Comparison of ENCODE assay signal across 18 cellular contexts in the genomic region with DNA sequence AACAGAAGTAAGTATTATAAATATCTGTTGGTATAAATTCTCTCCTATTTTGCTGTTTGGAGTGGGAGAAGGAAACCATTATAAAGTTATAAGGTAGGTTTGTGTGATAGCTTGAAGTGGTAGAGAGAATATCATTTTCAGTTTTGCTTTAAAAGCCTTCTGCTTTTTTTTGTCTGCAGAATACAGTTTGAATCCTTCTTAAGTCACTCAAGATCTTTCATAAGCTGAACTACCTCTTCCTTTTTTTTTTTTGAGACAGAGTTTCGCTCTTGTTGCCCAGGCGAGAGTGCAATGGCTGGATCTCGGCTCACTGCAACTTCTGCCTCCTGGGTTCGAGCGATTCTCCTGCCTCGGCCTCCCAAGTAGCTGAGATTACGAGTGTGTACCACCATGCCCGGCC. TPM values are rescaled to one million over a fixed set of nuclear protein-coding genes. Genes with fewer than 3 reads are reported as not detected.
DNase-seq lines count a peak whose midpoint lies in the region; ATAC-seq and TF ChIP-seq lines count a peak whose summit lies in the region.
"Had no signal": no experiment of that assay in that cellular context is flagged by ENCODE, and none has a peak within 500 bp of the region (broad histone marks: within the 10 kb centered on the region; RNA-seq: fewer than 3 reads in every experiment).

No MANE protein-coding gene starts in this region.

- H3K27ac Mint-ChIP-seq in CD14-positive monocyte = peak overlapping the region; percentile 93 to 98 (median 97)
- peak overlapping the region; percentile 90 for H3K27ac Mint-ChIP-seq in dendritic cell treated with granulocyte-macrophage colony-stimulating factor and Interleukin-4, amounts not matched to agents 40 ng/mL and 50 ng/mL, for 4 days
- H3K27ac Mint-ChIP-seq in Calu3 (ENCODE audit: unreplicated experiment) = no peak overlapping the region
- H3K27ac Mint-ChIP-seq in T-cell = no peak overlapping the region

- H3K27me3 Mint-ChIP-seq in CD14-positive monocyte (ENCODE audit: low read depth in 3 of 3) (peaks cover 0 to 2% (median 0%) of the 10 kb centered on the region in 3 donors), Calu3 (ENCODE audit: unreplicated experiment) (no peaks in the 10 kb centered on the region), T-cell (no peaks in the 10 kb centered on the region)
- no peaks in the 10 kb centered on the region for H3K27me3 Mint-ChIP-seq in dendritic cell treated with granulocyte-macrophage colony-stimulating factor and Interleukin-4, amounts not matched to agents 40 ng/mL and 50 ng/mL, for 4 days

- H3K4me3 Mint-ChIP-seq in CD14-positive monocyte (peak overlapping the region; percentile 75 to 91), Calu3 (ENCODE audit: low read depth, unreplicated experiment) (no peak overlapping the region), T-cell (no peak overlapping the region)
- peak overlapping the region; percentile 69 for H3K4me3 Mint-ChIP-seq in dendritic cell treated with granulocyte-macrophage colony-stimulating factor and Interleukin-4, amounts not matched to agents 40 ng/mL and 50 ng/mL, for 4 days

- H3K4me1 ChIP-seq in neutrophil (ENCODE audit: control insufficient read depth in 1 of 2, insufficient read depth in 1 of 2, low read depth in 1 of 2, low read length in 1 of 2) = peaks cover 10 to 11% of the 10 kb centered on the region in 2 experiments
- H3K4me1 ChIP-seq: Peyer's patch had no signal

- H3K9me3 ChIP-seq in neutrophil = no peaks in the 10 kb centered on the region
- H3K9me3 ChIP-seq: Peyer's patch had no signal

- H3K4me1 Mint-ChIP-seq in CD14-positive monocyte (peaks cover 15% of the 10 kb centered on the region), Calu3 (ENCODE audit: low read depth, unreplicated experiment) (no peaks in the 10 kb centered on the region), T-cell (no peaks in the 10 kb centered on the region)
- peaks cover 9% of the 10 kb centered on the region for H3K4me1 Mint-ChIP-seq in dendritic cell treated with granulocyte-macrophage colony-stimulating factor and Interleukin-4, amounts not matched to agents 40 ng/mL and 50 ng/mL, for 4 days (ENCODE audit: low read depth)

- H3K27ac ChIP-seq in neutrophil = peak overlapping the region; percentile 87
- H3K27ac ChIP-seq: Peyer's patch had no signal

- no peaks in the 10 kb centered on the region for H3K36me3 ChIP-seq in neutrophil
- H3K36me3 ChIP-seq: Peyer's patch had no signal

- DNase-seq in CD14-positive monocyte (ENCODE audit: low spot score) = no peak
- DNase-seq in NOMO-1 (lab: John Stamatoyannopoulos, UW; ENCODE audit: unreplicated experiment in 2 of 2) = peak; percentile 63 to 81
- no peak for DNase-seq in Calu3
- DNase-seq in T-cell = no peak
- no peak for DNase-seq in middle frontal gyrus (ENCODE audit: extremely low spot score, low spot score)
- no peak for DNase-seq in activated naive CD4-positive, alpha-beta T cell (lab: John Stamatoyannopoulos, UW)
- DNase-seq: C1 segment of cervical spinal cord, H7, NCI-H1048, NCI-H1436 treated with DMSO at 0.1 percent for 48 hours, NCI-H2029 treated with DMSO at 0.1 percent for 48 hours, NCI-H2171 treated with DMSO at 0.1 percent for 48 hours, NCI-H510A, NCI-H774, Peyer's patch had no signal

- no peaks in the 10 kb centered on the region for H3K27me3 ChIP-seq in neutrophil
- H3K27me3 ChIP-seq: Peyer's patch had no signal

- H3K4me3 ChIP-seq in neutrophil (ENCODE audit: low read depth in 1 of 2, low read length in 1 of 2) = peak overlapping the region; percentile 57 to 61
- H3K4me3 ChIP-seq: Peyer's patch had no signal

- POLR2A ChIA-PET in T-cell (lab: Charles Lee) = no interaction called here

- H3K36me3 Mint-ChIP-seq in CD14-positive monocyte = peaks cover 3 to 6% of the 10 kb centered on the region in 2 donors
- H3K36me3 Mint-ChIP-seq in dendritic cell treated with granulocyte-macrophage colony-stimulating factor and Interleukin-4, amounts not matched to agents 40 ng/mL and 50 ng/mL, for 4 days (ENCODE audit: low read depth) = no peaks in the 10 kb centered on the region
- H3K36me3 Mint-ChIP-seq in Calu3 (ENCODE audit: insufficient read depth, unreplicated experiment) = peaks cover 12% of the 10 kb centered on the region
- H3K36me3 Mint-ChIP-seq in T-cell = peaks cover 9% of the 10 kb centered on the region

- no peak for ATAC-seq in T-cell (replicated peaks in 1 of 4)
- ATAC-seq: Right ventricle myocardium inferior had no signal

- BruUV-seq in Calu3 (replicated peaks; lab: Mats Ljungman, UMichigan) = no TSS peak

- peaks cover 0 to 2% (median 0%) of the 10 kb centered on the region in 7 donors for H3K9me3 Mint-ChIP-seq in CD14-positive monocyte
- H3K9me3 Mint-ChIP-seq in dendritic cell treated with granulocyte-macrophage colony-stimulating factor and Interleukin-4, amounts not matched to agents 40 ng/mL and 50 ng/mL, for 4 days = no peaks in the 10 kb centered on the region
- no peaks in the 10 kb centered on the region for H3K9me3 Mint-ChIP-seq in Calu3 (ENCODE audit: low read depth, unreplicated experiment)
- H3K9me3 Mint-ChIP-seq in T-cell = no peaks in the 10 kb centered on the region

- TF ChIP-seq CTCF in CD14-positive monocyte (IDR thresholded peaks at IDR 0.05) (no peak), neutrophil (IDR thresholded peaks at IDR 0.05) (no peak), Calu3 (IDR thresholded peaks at IDR 0.05; ENCODE audit: unreplicated experiment) (no peak)

- CTCF ChIA-PET in Calu3 (lab: Charles Lee) (no interaction called here), T-cell (lab: Charles Lee) (interaction anchor here (0.7 kb wide), 3 partner anchors 25 to 549 kb away, joined by 3 to 5 read pairs (median 4); no protein-coding TSS in a partner anchor)

- intact Hi-C loops in CD14-positive monocyte (cut with micrococcal nuclease) (no loop called here), Calu3 (cut with micrococcal nuclease; ENCODE audit: unreplicated experiment) (no loop called here)
- intact Hi-C loops in dendritic cell treated with granulocyte-macrophage colony-stimulating factor and Interleukin-4, amounts not matched to agents 40 ng/mL and 50 ng/mL, for 4 days (cut with micrococcal nuclease) = no loop called here

RNA-seq across cellular contexts. Expression of gene ATAD5, which starts 9.0 kb away (rescaled TPM):
- under 1 TPM; 0.24 to 0.42 TPM for polyA plus RNA-seq in CD14-positive monocyte
- total RNA-seq in Calu3 (2022) (16.9 and 18.4 TPM in 2 replicates), T-cell (1 to 10 TPM; 3.9 to 5.3 (median 4.2) TPM)

RNA-seq across cellular contexts. Expression of gene CRLF3, which starts 16.3 kb away (rescaled TPM):
- polyA plus RNA-seq in CD14-positive monocyte = 10 to 100 TPM; 88.5 to 92.8 TPM
- total RNA-seq in Calu3 (2022) (9.8 and 11.5 TPM in 2 replicates), T-cell (100 to 1,000 TPM in 1 of 5 donors, 10 to 100 TPM in 4; 73.3 to 112 (median 89.2) TPM)

Comparison
In these comparisons a context has a peak if more than half of its experiments do, and no peak if none do; other contexts are left out.
1. DNase-seq: peak in NOMO-1 (2 of 2); none in CD14-positive monocyte (single experiment), Calu3 (single experiment), T-cell (0 of 34), middle frontal gyrus (single experiment) and activated naive CD4-positive, alpha-beta T cell (0 of 4).
2. H3K27ac Mint-ChIP-seq: peak in CD14-positive monocyte (7 of 7) and dendritic cell treated with granulocyte-macrophage colony-stimulating factor and Interleukin-4, amounts not matched to agents 40 ng/mL and 50 ng/mL, for 4 days (single experiment); none in Calu3 (single experiment) and T-cell (0 of 2).
3. H3K4me3 Mint-ChIP-seq: peak in CD14-positive monocyte (2 of 2) and dendritic cell treated with granulocyte-macrophage colony-stimulating factor and Interleukin-4, amounts not matched to agents 40 ng/mL and 50 ng/mL, for 4 days (single experiment); none in Calu3 (single experiment) and T-cell (0 of 3).